Comparison of ENCODE assay signal across 22 cellular contexts in genomic region chr5:51622161-51622790, GRCh38.
"Had no signal": no experiment of that assay in that cellular context is flagged by ENCODE, and none has a peak within 500 bp of the region (broad histone marks: within the 10 kb centered on the region; RNA-seq: fewer than 3 reads in every experiment).

No MANE protein-coding gene starts in this region.

- H3K4me1 Mint-ChIP-seq: immature natural killer cell; naive thymus-derived CD4-positive, alpha-beta T cell; stimulated activated memory B cell treated with anti-CD40 and anti-IgM and Interleukin-4, amounts not matched to agents 10 μg/mL and 1 μg/mL and 100 μg/mL, for 72 hours; stimulated activated naive CD8-positive, alpha-beta T cell treated with anti-CD3 and anti-CD28 coated beads, Interleukin-15, amount 100 ng/mL, for 72 hours had no signal

- H3K36me3 ChIP-seq: spleen, tibial nerve had no signal

- DNase-seq: effector CD4-positive, alpha-beta T cell; endodermal cell; erythroblast; foreskin keratinocyte; immature natural killer cell; kidney; left cardiac atrium; left ventricle myocardium superior; mesenchymal stem cell; naive thymus-derived CD4-positive, alpha-beta T cell; posterior cingulate gyrus; spleen; stimulated activated CD4-positive, alpha-beta T cell treated with anti-CD3 and anti-CD28 coated beads, Interleukin-15, amount 100 ng/mL, for 24 hours; stimulated activated CD4-positive, alpha-beta T cell treated with anti-CD3 and anti-CD28 coated beads, Interleukin-1b, Interleukin-23, amount 100 ng/mL, for 48 hours; stimulated activated CD4-positive, alpha-beta T cell treated with anti-CD3 and anti-CD28 coated beads, Interleukin-4, amount 100 ng/mL, for 24 hours; stimulated activated naive CD8-positive, alpha-beta T cell treated with anti-CD3 and anti-CD28 coated beads, Interleukin-15, amount 100 ng/mL, for 72 hours; testis had no signal

- H3K36me3 Mint-ChIP-seq: immature natural killer cell; naive thymus-derived CD4-positive, alpha-beta T cell; stimulated activated memory B cell treated with anti-CD40 and anti-IgM and Interleukin-4, amounts not matched to agents 10 μg/mL and 1 μg/mL and 100 μg/mL, for 72 hours had no signal

- H3K27ac ChIP-seq: coronary artery, foreskin keratinocyte, spleen, testis, tibial nerve had no signal

- H3K27ac Mint-ChIP-seq: endodermal cell; immature natural killer cell; naive thymus-derived CD4-positive, alpha-beta T cell; stimulated activated memory B cell treated with anti-CD40 and anti-IgM and Interleukin-4, amounts not matched to agents 10 μg/mL and 1 μg/mL and 100 μg/mL, for 72 hours; stimulated activated naive CD8-positive, alpha-beta T cell treated with anti-CD3 and anti-CD28 coated beads, Interleukin-15, amount 100 ng/mL, for 72 hours had no signal

- ATAC-seq: foreskin keratinocyte; left cardiac atrium; left ventricle myocardium superior; naive thymus-derived CD4-positive, alpha-beta T cell; sciatic nerve; stimulated activated memory B cell treated with anti-CD40 and anti-IgM and Interleukin-4, amounts not matched to agents 10 μg/mL and 1 μg/mL and 100 μg/mL, for 72 hours; stimulated activated naive CD8-positive, alpha-beta T cell treated with anti-CD3 and anti-CD28 coated beads, Interleukin-15, amount 100 ng/mL, for 72 hours had no signal

- H3K27me3 ChIP-seq: foreskin keratinocyte, spleen, testis, tibial nerve had no signal

- H3K4me1 ChIP-seq: foreskin keratinocyte, spleen, testis, tibial nerve had no signal

- H3K9me3 ChIP-seq: testis, tibial nerve had no signal

- H3K4me3 ChIP-seq: coronary artery, lung, spleen, testis, tibial nerve had no signal

- H3K4me3 Mint-ChIP-seq: endodermal cell; immature natural killer cell; naive thymus-derived CD4-positive, alpha-beta T cell; stimulated activated memory B cell treated with anti-CD40 and anti-IgM and Interleukin-4, amounts not matched to agents 10 μg/mL and 1 μg/mL and 100 μg/mL, for 72 hours; stimulated activated naive CD8-positive, alpha-beta T cell treated with anti-CD3 and anti-CD28 coated beads, Interleukin-15, amount 100 ng/mL, for 72 hours had no signal

- H3K9me3 Mint-ChIP-seq: endodermal cell had no signal

- H3K27me3 Mint-ChIP-seq: naive thymus-derived CD4-positive, alpha-beta T cell; stimulated activated memory B cell treated with anti-CD40 and anti-IgM and Interleukin-4, amounts not matched to agents 10 μg/mL and 1 μg/mL and 100 μg/mL, for 72 hours; stimulated activated naive CD8-positive, alpha-beta T cell treated with anti-CD3 and anti-CD28 coated beads, Interleukin-15, amount 100 ng/mL, for 72 hours had no signal
